Comparison of ENCODE assay signal across 1 cellular context in genomic region chr10:11145498-11145855, GRCh38.
TF ChIP-seq lines count a peak whose summit lies in the region.

No MANE protein-coding gene starts in this region.

TF ChIP-seq in K562, 482 proteins besides CTCF, POLR2A, EP300 and RAD21 (continued from another document):
- TF ChIP-seq E2F5 (CRISPR knock-in tag; IDR thresholded peaks at IDR 0.05) (no peak), ZBTB9 (CRISPR knock-in tag; IDR thresholded peaks at IDR 0.05) (0 out of 2 replicates have a peak, but pooled peaks have one; percentile 65), ZNF165 (CRISPR knock-in tag; IDR thresholded peaks at IDR 0.05; ENCODE audit: borderline replicate concordance) (no peak), ETV5 (CRISPR knock-in tag; IDR thresholded peaks at IDR 0.05; ENCODE audit: low read depth) (peak; percentile 62; the same call in 1 of the 2 replicates), HMBOX1 (IDR thresholded peaks at IDR 0.05) (no peak), HMGXB4 (CRISPR knock-in tag; IDR thresholded peaks at IDR 0.05) (no peak), ARID3A (IDR thresholded peaks at IDR 0.05; ENCODE audit: borderline replicate concordance, low read depth, low read length) (0 out of 2 replicates have a peak, but pooled peaks have one; percentile 0), ZNF589 (CRISPR knock-in tag; IDR thresholded peaks at IDR 0.05; ENCODE audit: low read depth) (0 out of 2 replicates have a peak, but pooled peaks have one; percentile 26), ELF1 (tag; IDR thresholded peaks at IDR 0.05) (peak; percentile 41; the same call in 1 of the 2 replicates), HDAC2 (IDR thresholded peaks at IDR 0.05) (0 out of 2 replicates have a peak, but pooled peaks have one; percentile 32), ZBTB17 (CRISPR knock-in tag; IDR thresholded peaks at IDR 0.05) (peak; percentile 57; the same call in 1 of the 2 replicates), SMAD4 (CRISPR knock-in tag; conservative IDR thresholded peaks at IDR 0.05) (peak; percentile 52; the same call in 1 of the 2 replicates), MAFG (tag; conservative IDR thresholded peaks at IDR 0.05) (0 out of 2 replicates have a peak, but pooled peaks have one; percentile 6), RCOR1 (IDR thresholded peaks at IDR 0.05; ENCODE audit: borderline replicate concordance in 1 of 2, low read depth in 2 of 2, low read length in 2 of 2) (0 out of 4 replicates have a peak, but pooled peaks of 1 of the 2 experiments have one; percentile 7), FOXK1 (CRISPR knock-in tag; IDR thresholded peaks at IDR 0.05; ENCODE audit: borderline replicate concordance) (no peak), PHB2 (IDR thresholded peaks at IDR 0.05; ENCODE audit: low read depth) (no peak), ZBTB40 (IDR thresholded peaks at IDR 0.05) (peak; percentile 62; the same call in 1 of the 2 replicates), ZBTB40 (CRISPR knock-in tag; IDR thresholded peaks at IDR 0.05) (no peak), CBFA2T3 (IDR thresholded peaks at IDR 0.05) (0 out of 2 replicates have a peak, but pooled peaks have one; percentile 27), SPI1 (IDR thresholded peaks at IDR 0.05; ENCODE audit: borderline replicate concordance, low read depth, low read length) (peak; percentile 91), ZNF449 (CRISPR knock-in tag; IDR thresholded peaks at IDR 0.05) (0 out of 2 replicates have a peak, but pooled peaks have one; percentile 25), CREM (IDR thresholded peaks at IDR 0.05; ENCODE audit: low read depth) (peak; percentile 18; the same call in 1 of the 2 replicates), DPF2 (IDR thresholded peaks at IDR 0.05) (peak; percentile 20; the same call in 1 of the 2 replicates)
TF ChIP-seq in K562: peak in this region for 23.
